Comparison of ENCODE assay signal across 1 cellular context in the genomic region with DNA sequence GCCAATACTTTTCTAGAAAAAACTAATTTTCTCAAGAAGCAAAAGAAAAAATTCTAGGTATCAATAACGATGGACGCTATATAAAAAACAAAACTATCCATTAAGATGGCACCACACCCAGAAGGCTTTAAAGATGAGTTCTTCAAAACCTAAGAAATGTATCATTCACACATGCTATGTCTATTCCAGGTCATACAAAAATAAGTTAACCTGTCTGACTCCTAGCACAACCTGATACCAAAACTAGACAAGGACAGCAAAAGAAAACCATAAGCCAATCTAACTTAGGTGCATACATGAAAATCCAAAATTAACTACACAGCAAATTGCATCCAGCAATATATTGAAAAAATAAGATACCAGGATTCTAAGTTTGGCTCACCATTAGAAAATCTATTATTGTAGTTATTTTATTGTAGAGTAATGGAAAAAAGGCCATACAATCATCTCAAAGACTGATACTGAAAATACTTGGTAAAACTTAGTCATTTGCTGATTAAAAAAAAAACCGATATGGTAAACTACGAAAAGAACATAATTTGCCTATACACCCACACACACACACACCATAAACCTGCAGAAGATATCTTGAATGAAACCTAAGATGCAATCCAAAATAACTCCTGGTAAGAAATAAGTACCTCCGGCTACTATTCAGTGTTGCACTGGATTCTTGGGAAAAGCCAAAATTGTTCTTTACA.
TF ChIP-seq lines count a peak whose summit lies in the region.

No MANE protein-coding gene starts in this region.

TF ChIP-seq in HCT116, 20 proteins besides CTCF, POLR2A, EP300 and RAD21 (continued from another document):
- TF ChIP-seq, protein P1, sequence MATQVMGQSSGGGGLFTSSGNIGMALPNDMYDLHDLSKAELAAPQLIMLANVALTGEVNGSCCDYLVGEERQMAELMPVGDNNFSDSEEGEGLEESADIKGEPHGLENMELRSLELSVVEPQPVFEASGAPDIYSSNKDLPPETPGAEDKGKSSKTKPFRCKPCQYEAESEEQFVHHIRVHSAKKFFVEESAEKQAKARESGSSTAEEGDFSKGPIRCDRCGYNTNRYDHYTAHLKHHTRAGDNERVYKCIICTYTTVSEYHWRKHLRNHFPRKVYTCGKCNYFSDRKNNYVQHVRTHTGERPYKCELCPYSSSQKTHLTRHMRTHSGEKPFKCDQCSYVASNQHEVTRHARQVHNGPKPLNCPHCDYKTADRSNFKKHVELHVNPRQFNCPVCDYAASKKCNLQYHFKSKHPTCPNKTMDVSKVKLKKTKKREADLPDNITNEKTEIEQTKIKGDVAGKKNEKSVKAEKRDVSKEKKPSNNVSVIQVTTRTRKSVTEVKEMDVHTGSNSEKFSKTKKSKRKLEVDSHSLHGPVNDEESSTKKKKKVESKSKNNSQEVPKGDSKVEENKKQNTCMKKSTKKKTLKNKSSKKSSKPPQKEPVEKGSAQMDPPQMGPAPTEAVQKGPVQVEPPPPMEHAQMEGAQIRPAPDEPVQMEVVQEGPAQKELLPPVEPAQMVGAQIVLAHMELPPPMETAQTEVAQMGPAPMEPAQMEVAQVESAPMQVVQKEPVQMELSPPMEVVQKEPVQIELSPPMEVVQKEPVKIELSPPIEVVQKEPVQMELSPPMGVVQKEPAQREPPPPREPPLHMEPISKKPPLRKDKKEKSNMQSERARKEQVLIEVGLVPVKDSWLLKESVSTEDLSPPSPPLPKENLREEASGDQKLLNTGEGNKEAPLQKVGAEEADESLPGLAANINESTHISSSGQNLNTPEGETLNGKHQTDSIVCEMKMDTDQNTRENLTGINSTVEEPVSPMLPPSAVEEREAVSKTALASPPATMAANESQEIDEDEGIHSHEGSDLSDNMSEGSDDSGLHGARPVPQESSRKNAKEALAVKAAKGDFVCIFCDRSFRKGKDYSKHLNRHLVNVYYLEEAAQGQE (IDR thresholded peaks at IDR 0.05; ENCODE audit: low read depth), result no peak
- TF ChIP-seq EZH2 (IDR thresholded peaks at IDR 0.05) (no peak), SP1 (IDR thresholded peaks at IDR 0.05; ENCODE audit: low read depth) (no peak), SRF (IDR thresholded peaks at IDR 0.05; ENCODE audit: low read depth) (no peak), EZH2phosphoT487 (IDR thresholded peaks at IDR 0.05; ENCODE audit: borderline replicate concordance) (no peak)
